15 cellular contexts compared by ENCODE assay signal in the genomic region with DNA sequence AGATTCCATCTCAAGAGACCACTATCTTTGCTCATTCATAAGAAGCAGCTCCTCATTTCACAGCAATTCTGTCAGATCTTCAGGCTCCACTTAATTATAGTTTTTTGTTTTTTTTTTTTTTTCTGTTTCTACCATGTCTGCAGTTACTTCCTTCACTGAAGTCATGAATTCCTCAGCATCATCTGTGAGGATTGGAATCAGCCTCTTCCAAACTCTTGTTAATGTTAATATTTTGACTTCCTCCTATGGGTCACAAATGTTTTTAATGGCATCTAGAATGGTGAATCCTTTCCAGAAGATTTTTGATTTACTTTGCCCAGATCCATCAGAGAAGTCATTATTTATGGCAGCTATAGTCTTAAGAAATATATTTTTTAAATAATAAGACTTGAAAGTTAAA.
"Had no signal": no experiment of that assay in that cellular context is flagged by ENCODE, and none has a peak within 500 bp of the region (broad histone marks: within the 10 kb centered on the region; RNA-seq: fewer than 3 reads in every experiment).

No MANE protein-coding gene starts in this region.

- H3K27me3 ChIP-seq: colonic mucosa, heart left ventricle, ovary had no signal

- FAIRE-seq: bronchial epithelial cell, kidney had no signal

- H3K4me1 Mint-ChIP-seq: activated CD4-positive, alpha-beta T cell treated with anti-CD3 and anti-CD28 coated beads, Interleukin-2, amount 10 ng/mL, durations not matched to agents 7 days and 5 days; stimulated activated naive CD8-positive, alpha-beta T cell treated with anti-CD3 and anti-CD28 coated beads, Interleukin-15, amount 100 ng/mL, for 72 hours had no signal

- H3K4me3 Mint-ChIP-seq: activated B cell treated with CpG ODN at 0.5 μM for 24 hours; activated CD4-positive, alpha-beta T cell treated with anti-CD3 and anti-CD28 coated beads, Interleukin-2, amount 10 ng/mL, durations not matched to agents 7 days and 5 days; activated naive CD8-positive, alpha-beta T cell; stimulated activated naive CD8-positive, alpha-beta T cell treated with anti-CD3 and anti-CD28 coated beads, Interleukin-15, amount 100 ng/mL, for 72 hours; T-helper 17 cell had no signal

- H3K27ac Mint-ChIP-seq: activated naive CD8-positive, alpha-beta T cell; activated T-helper 2 cell treated with anti-CD3 and anti-CD28 coated beads, Interferon-gamma antibody, Interleukin-2, Interleukin-4, amounts not matched to agents 10 μg/mL and 5 μg/mL and 100 μg/mL, durations not matched to agents 14 hours and 24 hours and 36 hours; stimulated activated naive CD8-positive, alpha-beta T cell treated with anti-CD3 and anti-CD28 coated beads, Interleukin-15, amount 100 ng/mL, for 72 hours; T-helper 17 cell had no signal

- H3K9me3 Mint-ChIP-seq: activated B cell treated with CpG ODN at 0.5 μM for 24 hours; activated CD4-positive, alpha-beta T cell treated with anti-CD3 and anti-CD28 coated beads, Interleukin-2, amount 10 ng/mL, durations not matched to agents 7 days and 5 days; activated T-helper 2 cell treated with anti-CD3 and anti-CD28 coated beads, Interferon-gamma antibody, Interleukin-2, Interleukin-4, amounts not matched to agents 10 μg/mL and 5 μg/mL and 100 μg/mL, durations not matched to agents 14 hours and 24 hours and 36 hours; stimulated activated naive CD8-positive, alpha-beta T cell treated with anti-CD3 and anti-CD28 coated beads, Interleukin-15, amount 100 ng/mL, for 72 hours had no signal

- H3K4me1 ChIP-seq: colonic mucosa had no signal

- H3K4me3 ChIP-seq: colonic mucosa, heart left ventricle, ovary had no signal

- H3K27me3 Mint-ChIP-seq: activated B cell treated with CpG ODN at 0.5 μM for 24 hours; activated CD4-positive, alpha-beta T cell treated with anti-CD3 and anti-CD28 coated beads, Interleukin-2, amount 10 ng/mL, durations not matched to agents 7 days and 5 days; activated naive CD8-positive, alpha-beta T cell; stimulated activated naive CD8-positive, alpha-beta T cell treated with anti-CD3 and anti-CD28 coated beads, Interleukin-15, amount 100 ng/mL, for 72 hours; T-helper 17 cell had no signal

- DNase-seq: activated B cell treated with CpG ODN at 0.5 μM for 24 hours; activated CD4-positive, alpha-beta T cell treated with anti-CD3 and anti-CD28 coated beads, Interleukin-2, amount 10 ng/mL, durations not matched to agents 7 days and 5 days; colonic mucosa; effector memory CD4-positive, alpha-beta T cell; foreskin melanocyte; heart left ventricle; kidney; ovary; stimulated activated CD4-positive, alpha-beta T cell treated with anti-CD3 and anti-CD28 coated beads, Interleukin-15, amount 100 ng/mL, for 24 hours; stimulated activated CD4-positive, alpha-beta T cell treated with anti-CD3 and anti-CD28 coated beads, Interleukin-4, amount 100 ng/mL, for 24 hours; stimulated activated naive CD8-positive, alpha-beta T cell treated with anti-CD3 and anti-CD28 coated beads, Interleukin-15, amount 100 ng/mL, for 72 hours; T-helper 17 cell had no signal

- ATAC-seq: heart left ventricle; stimulated activated naive CD8-positive, alpha-beta T cell treated with anti-CD3 and anti-CD28 coated beads, Interleukin-15, amount 100 ng/mL, for 72 hours; T-helper 17 cell had no signal

- H3K27ac ChIP-seq: colonic mucosa, heart left ventricle, ovary had no signal
